23 cellular contexts compared by ENCODE assay signal in genomic region chr16:56832768-56833167, GRCh38. TPM values are rescaled to one million over a fixed set of nuclear protein-coding genes. Genes with fewer than 3 reads are reported as not detected.
DNase-seq lines count a peak whose midpoint lies in the region; ATAC-seq, FAIRE-seq and TF ChIP-seq lines count a peak whose summit lies in the region.
"Had no signal": no experiment of that assay in that cellular context is flagged by ENCODE, and none has a peak within 500 bp of the region (broad histone marks: within the 10 kb centered on the region; RNA-seq: fewer than 3 reads in every experiment).

No MANE protein-coding gene starts in this region.

- no peak overlapping the region for H3K4me3 ChIP-seq in astrocyte (ENCODE audit: insufficient read depth, low read depth, low read length)

- no peak overlapping the region for H3K4me3 Mint-ChIP-seq in activated T-cell treated with anti-CD3 and anti-CD28 coated beads, Interleukin-2, amount 50 U/mL, for 72 hours
- H3K4me3 Mint-ChIP-seq in activated T-helper 1 cell treated with anti-CD3 and anti-CD28 coated beads, Interleukin-12 subunit alpha, Interleukin-12 subunit beta, Interleukin-2, Interleukin-4 antibody, amounts not matched to agents 30 ng/mL and 10 ng/mL and 1 ng/mL, durations not matched to agents 14 hours and 24 hours and 36 hours: no peak overlapping the region
- no peak overlapping the region for H3K4me3 Mint-ChIP-seq in astrocyte (ENCODE audit: unreplicated experiment)
- H3K4me3 Mint-ChIP-seq in stimulated activated naive CD8-positive, alpha-beta T cell treated with anti-CD3 and anti-CD28 coated beads, Interleukin-15, Interleukin-2, amounts not matched to agents 100 ng/mL and 50 ng/mL, for 24 hours: no peak overlapping the region
- H3K4me3 Mint-ChIP-seq: CD4-positive, alpha-beta T cell had no signal

- H3K36me3 ChIP-seq in astrocyte (ENCODE audit: insufficient read depth, low read length): peaks cover 33% of the 10 kb centered on the region

- H2AFZ ChIP-seq in astrocyte (ENCODE audit: low read depth, low read length): no peak overlapping the region

- H3K4me1 Mint-ChIP-seq in activated T-cell treated with anti-CD3 and anti-CD28 coated beads, Interleukin-2, amount 50 U/mL, for 72 hours (ENCODE audit: low read depth): peaks cover 14% of the 10 kb centered on the region
- no peaks in the 10 kb centered on the region for H3K4me1 Mint-ChIP-seq in activated T-helper 1 cell treated with anti-CD3 and anti-CD28 coated beads, Interleukin-12 subunit alpha, Interleukin-12 subunit beta, Interleukin-2, Interleukin-4 antibody, amounts not matched to agents 30 ng/mL and 10 ng/mL and 1 ng/mL, durations not matched to agents 14 hours and 24 hours and 36 hours (ENCODE audit: low read depth)
- peaks cover 38% of the 10 kb centered on the region for H3K4me1 Mint-ChIP-seq in astrocyte (ENCODE audit: low read depth, unreplicated experiment)
- peaks cover 11% of the 10 kb centered on the region for H3K4me1 Mint-ChIP-seq in stimulated activated naive CD8-positive, alpha-beta T cell treated with anti-CD3 and anti-CD28 coated beads, Interleukin-15, Interleukin-2, amounts not matched to agents 100 ng/mL and 50 ng/mL, for 24 hours (ENCODE audit: low read depth)

- TF ChIP-seq CTCF in astrocyte (IDR thresholded peaks at IDR 0.05; ENCODE audit: insufficient read depth, low read depth, low read length): no peak

- H4K20me1 ChIP-seq in astrocyte (ENCODE audit: insufficient read depth, low read length): no peaks in the 10 kb centered on the region

- no peak overlapping the region for H3K27ac ChIP-seq in astrocyte (ENCODE audit: low read depth, low read length)
- H3K27ac ChIP-seq: KMS-11 had no signal

- no peak for FAIRE-seq in astrocyte (lab: Jason Lieb, UNC)
- FAIRE-seq: H54 had no signal

- H3K9ac ChIP-seq in astrocyte (ENCODE audit: low read length): no peak overlapping the region
- H3K9ac ChIP-seq: KMS-11 had no signal

- H3K4me2 ChIP-seq in astrocyte (ENCODE audit: low read length): no peak overlapping the region
- H3K4me2 ChIP-seq: KMS-11 had no signal

- H3K79me2 ChIP-seq in astrocyte (ENCODE audit: insufficient read depth, low read length): no peaks in the 10 kb centered on the region

- no peak for DNase-seq in activated T-cell treated with anti-CD3 and anti-CD28 coated beads, Interleukin-2, amount 50 U/mL, for 72 hours
- DNase-seq in activated T-cell treated with anti-CD3 and anti-CD28 coated beads, Interleukin-2, amount 50 U/mL, for 48 hours: no peak
- no peak for DNase-seq in activated T-helper 1 cell treated with anti-CD3 and anti-CD28 coated beads, Interleukin-12 subunit alpha, Interleukin-12 subunit beta, Interleukin-2, Interleukin-4 antibody, amounts not matched to agents 30 ng/mL and 10 ng/mL and 1 ng/mL, durations not matched to agents 14 hours and 24 hours and 36 hours (ENCODE audit: low spot score)
- no peak for DNase-seq in astrocyte (ENCODE audit: low read depth)
- DNase-seq in NCI-H345 treated with DMSO at 0.1 percent for 48 hours (lab: John Stamatoyannopoulos, UW; ENCODE audit: unreplicated experiment): no peak
- no peak for DNase-seq in SK-N-DZ (ENCODE audit: low spot score)
- DNase-seq: BE2C; CD4-positive, alpha-beta T cell; COR-L47; DMS 273 treated with DMSO at 0.1 percent for 48 hours; DMS79 treated with DMSO at 0.1 percent for 48 hours; IMR-90; NCI-H1092 treated with DMSO at 0.1 percent for 48 hours; NCI-H1436 treated with DMSO at 0.1 percent for 48 hours; NCI-H1930; NCI-H2227 treated with DMSO at 0.1 percent for 48 hours; NCI-H524; NCI-H82 had no signal

- intact Hi-C loops in activated T-helper 1 cell treated with anti-CD3 and anti-CD28 coated beads, Interleukin-12 subunit alpha, Interleukin-12 subunit beta, Interleukin-2, Interleukin-4 antibody, amounts not matched to agents 30 ng/mL and 10 ng/mL and 1 ng/mL, durations not matched to agents 14 hours and 24 hours and 36 hours (cut with micrococcal nuclease): no loop called here

- H3K27me3 Mint-ChIP-seq in activated T-cell treated with anti-CD3 and anti-CD28 coated beads, Interleukin-2, amount 50 U/mL, for 72 hours (ENCODE audit: low read depth): no peaks in the 10 kb centered on the region
- no peaks in the 10 kb centered on the region for H3K27me3 Mint-ChIP-seq in activated T-helper 1 cell treated with anti-CD3 and anti-CD28 coated beads, Interleukin-12 subunit alpha, Interleukin-12 subunit beta, Interleukin-2, Interleukin-4 antibody, amounts not matched to agents 30 ng/mL and 10 ng/mL and 1 ng/mL, durations not matched to agents 14 hours and 24 hours and 36 hours (ENCODE audit: insufficient read depth)
- H3K27me3 Mint-ChIP-seq in astrocyte (ENCODE audit: low read depth, unreplicated experiment): no peaks in the 10 kb centered on the region
- no peaks in the 10 kb centered on the region for H3K27me3 Mint-ChIP-seq in stimulated activated naive CD8-positive, alpha-beta T cell treated with anti-CD3 and anti-CD28 coated beads, Interleukin-15, Interleukin-2, amounts not matched to agents 100 ng/mL and 50 ng/mL, for 24 hours
- H3K27me3 Mint-ChIP-seq: CD4-positive, alpha-beta T cell had no signal

- no peaks in the 10 kb centered on the region for H3K27me3 ChIP-seq in astrocyte (ENCODE audit: insufficient read depth, low read length)
- H3K27me3 ChIP-seq: BE2C had no signal

- peaks cover 2 to 5% of the 10 kb centered on the region in 2 donors for H3K36me3 Mint-ChIP-seq in activated T-cell treated with anti-CD3 and anti-CD28 coated beads, Interleukin-2, amount 50 U/mL, for 72 hours (ENCODE audit: insufficient read depth in 2 of 2)
- peaks cover 37% of the 10 kb centered on the region for H3K36me3 Mint-ChIP-seq in activated T-helper 1 cell treated with anti-CD3 and anti-CD28 coated beads, Interleukin-12 subunit alpha, Interleukin-12 subunit beta, Interleukin-2, Interleukin-4 antibody, amounts not matched to agents 30 ng/mL and 10 ng/mL and 1 ng/mL, durations not matched to agents 14 hours and 24 hours and 36 hours (ENCODE audit: low read depth)
- H3K36me3 Mint-ChIP-seq in astrocyte (ENCODE audit: low read depth, unreplicated experiment): peaks cover 27% of the 10 kb centered on the region
- H3K36me3 Mint-ChIP-seq in stimulated activated naive CD8-positive, alpha-beta T cell treated with anti-CD3 and anti-CD28 coated beads, Interleukin-15, Interleukin-2, amounts not matched to agents 100 ng/mL and 50 ng/mL, for 24 hours (ENCODE audit: low read depth): peaks cover 73% of the 10 kb centered on the region

- peaks cover 6% of the 10 kb centered on the region for H3K4me1 ChIP-seq in astrocyte (ENCODE audit: insufficient read depth, low read length)
- H3K4me1 ChIP-seq: BE2C had no signal

- H3K9me3 Mint-ChIP-seq in activated T-cell treated with anti-CD3 and anti-CD28 coated beads, Interleukin-2, amount 50 U/mL, for 72 hours: no peaks in the 10 kb centered on the region
- no peaks in the 10 kb centered on the region for H3K9me3 Mint-ChIP-seq in activated T-helper 1 cell treated with anti-CD3 and anti-CD28 coated beads, Interleukin-12 subunit alpha, Interleukin-12 subunit beta, Interleukin-2, Interleukin-4 antibody, amounts not matched to agents 30 ng/mL and 10 ng/mL and 1 ng/mL, durations not matched to agents 14 hours and 24 hours and 36 hours
- H3K9me3 Mint-ChIP-seq in astrocyte (ENCODE audit: unreplicated experiment): no peaks in the 10 kb centered on the region
- H3K9me3 Mint-ChIP-seq in stimulated activated naive CD8-positive, alpha-beta T cell treated with anti-CD3 and anti-CD28 coated beads, Interleukin-15, Interleukin-2, amounts not matched to agents 100 ng/mL and 50 ng/mL, for 24 hours: no peaks in the 10 kb centered on the region
- H3K9me3 Mint-ChIP-seq: CD4-positive, alpha-beta T cell had no signal

- H3K27ac Mint-ChIP-seq in activated T-cell treated with anti-CD3 and anti-CD28 coated beads, Interleukin-2, amount 50 U/mL, for 72 hours: peak overlapping the region; percentile 61
- peak overlapping the region; percentile 1 for H3K27ac Mint-ChIP-seq in activated T-helper 1 cell treated with anti-CD3 and anti-CD28 coated beads, Interleukin-12 subunit alpha, Interleukin-12 subunit beta, Interleukin-2, Interleukin-4 antibody, amounts not matched to agents 30 ng/mL and 10 ng/mL and 1 ng/mL, durations not matched to agents 14 hours and 24 hours and 36 hours
- H3K27ac Mint-ChIP-seq in astrocyte (ENCODE audit: unreplicated experiment): peak overlapping the region; percentile 83
- H3K27ac Mint-ChIP-seq in stimulated activated naive CD8-positive, alpha-beta T cell treated with anti-CD3 and anti-CD28 coated beads, Interleukin-15, Interleukin-2, amounts not matched to agents 100 ng/mL and 50 ng/mL, for 24 hours: peak overlapping the region; percentile 29
- H3K27ac Mint-ChIP-seq: CD4-positive, alpha-beta T cell had no signal

- peak; percentile 84 to 87 for ATAC-seq in activated T-cell treated with anti-CD3 and anti-CD28 coated beads, Interleukin-2, amount 50 U/mL, for 72 hours (replicated peaks in 1 of 2)
- ATAC-seq: Panc1 had no signal

- H3K9me3 ChIP-seq in astrocyte (ENCODE audit: insufficient read depth, low read depth, low read length): no peaks in the 10 kb centered on the region
- H3K9me3 ChIP-seq: BE2C had no signal

RNA-seq across cellular contexts. Expression of gene SLC12A3, which starts 32.2 kb away (rescaled TPM):
- total RNA-seq in activated T-cell treated with anti-CD3 and anti-CD28 coated beads, Interleukin-2, amount 50 U/mL, for 72 hours: not detected
- not detected in 2 replicates for total RNA-seq in activated T-helper 1 cell treated with anti-CD3 and anti-CD28 coated beads, Interleukin-12 subunit alpha, Interleukin-12 subunit beta, Interleukin-2, Interleukin-4 antibody, amounts not matched to agents 30 ng/mL and 10 ng/mL and 1 ng/mL, durations not matched to agents 14 hours and 24 hours and 36 hours
- total RNA-seq in astrocyte: 0.07 and 0.18 TPM in 2 replicates
- 0.13 and 0.48 TPM in 2 replicates for polyA plus RNA-seq in SK-N-DZ (2014; cell fraction: cytosol; rRNA removed)
- polyA plus RNA-seq in SK-N-DZ (2014; cell fraction: nucleus; rRNA removed): 0.79 and 0.84 TPM in 2 replicates
- total RNA-seq: A673; CD4-positive, alpha-beta T cell; IMR-90 had no signal
- polyA plus RNA-seq: IMR-90 had no signal

Comparison
In these comparisons a context has a peak if more than half of its experiments do, and no peak if none do; other contexts are left out.
1. H3K27ac Mint-ChIP-seq: peak in every context shown above with its lines; median percentile 83 in astrocyte; 61 in activated T-cell treated with anti-CD3 and anti-CD28 coated beads, Interleukin-2, amount 50 U/mL, for 72 hours; 29 in stimulated activated naive CD8-positive, alpha-beta T cell treated with anti-CD3 and anti-CD28 coated beads, Interleukin-15, Interleukin-2, amounts not matched to agents 100 ng/mL and 50 ng/mL, for 24 hours; 1 in activated T-helper 1 cell treated with anti-CD3 and anti-CD28 coated beads, Interleukin-12 subunit alpha, Interleukin-12 subunit beta, Interleukin-2, Interleukin-4 antibody, amounts not matched to agents 30 ng/mL and 10 ng/mL and 1 ng/mL, durations not matched to agents 14 hours and 24 hours and 36 hours.